13 cellular contexts compared by ENCODE assay signal in the genomic region with DNA sequence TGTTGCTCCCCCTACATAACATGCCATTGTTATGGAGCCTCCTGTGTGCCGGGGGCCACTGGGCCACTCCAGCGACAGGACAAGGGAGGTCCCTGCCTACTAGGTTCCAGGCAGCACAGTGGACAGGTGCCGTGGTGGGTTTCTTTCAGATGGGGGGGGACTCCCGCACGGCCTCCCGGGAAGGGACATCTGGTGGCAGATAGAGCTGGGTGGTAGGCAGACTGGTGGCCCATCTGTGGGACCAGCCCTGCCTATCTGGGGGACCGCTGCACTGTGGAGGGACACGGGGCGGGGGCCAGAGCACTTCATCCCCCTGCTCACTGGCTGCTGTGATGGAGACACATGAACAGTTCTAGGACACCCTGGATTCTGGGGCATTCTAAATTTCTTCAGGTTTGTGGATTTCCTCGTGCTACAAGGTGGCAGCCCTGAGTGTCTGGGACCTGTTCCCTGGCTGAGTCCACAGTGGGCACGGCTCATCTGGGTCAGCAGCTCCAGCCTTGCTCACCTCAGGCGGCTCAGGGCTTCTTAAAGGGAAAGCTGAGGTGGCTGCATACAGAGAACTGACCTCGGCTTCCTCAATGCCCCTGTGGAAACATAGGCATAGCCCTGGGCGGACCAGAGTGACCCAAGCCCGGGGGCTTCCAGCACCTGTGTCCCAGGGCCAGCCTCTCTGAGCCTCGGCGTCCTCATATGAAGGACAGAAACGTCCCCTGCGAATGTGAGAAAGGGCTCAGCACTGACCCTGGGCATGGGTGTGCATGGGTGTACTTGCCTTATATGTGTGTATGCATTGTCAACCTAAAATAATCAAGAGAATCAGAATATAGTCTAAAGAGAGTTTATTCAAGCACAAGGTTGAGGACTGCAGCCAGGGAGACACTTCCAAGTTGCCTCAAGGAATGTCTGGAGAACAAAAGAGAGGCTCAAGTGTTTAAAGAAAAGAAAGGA. TPM values are rescaled to one million over a fixed set of nuclear protein-coding genes. Genes with fewer than 3 reads are reported as not detected.
DNase-seq lines count a peak whose midpoint lies in the region; ATAC-seq and TF ChIP-seq lines count a peak whose summit lies in the region.
"Had no signal": no experiment of that assay in that cellular context is flagged by ENCODE, and none has a peak within 500 bp of the region (broad histone marks: within the 10 kb centered on the region; RNA-seq: fewer than 3 reads in every experiment).

No MANE protein-coding gene starts in this region.

- peak overlapping the region; percentile 92 to 99 (median 98) for H3K27ac Mint-ChIP-seq in CD8-positive, alpha-beta memory T cell
- peak overlapping the region; percentile 95 for H3K27ac Mint-ChIP-seq in central memory CD8-positive, alpha-beta T cell (ENCODE audit: low read depth)

- H3K4me2 ChIP-seq in OCI-LY1 (ENCODE audit: low read length) (no peak overlapping the region), neuronal stem cell (ENCODE audit: insufficient read depth, low read length, poor library complexity, severe bottlenecking) (peak overlapping the region; percentile 41)

- WGBS in neuronal stem cell (ENCODE audit: extremely low coverage in 2 of 2, insufficient read length in 2 of 2, insufficient replicate concordance in 1 of 2), 2 donors, result no CpG with 5 or more reads among the region's 19 CpGs

- peak overlapping the region; percentile 91 to 95 (median 93) for H3K4me3 Mint-ChIP-seq in CD8-positive, alpha-beta memory T cell
- H3K4me3 Mint-ChIP-seq in central memory CD8-positive, alpha-beta T cell, result peak overlapping the region; percentile 85

- peak overlapping the region; percentile 79 for H3K4ac ChIP-seq in neuronal stem cell (ENCODE audit: low read length)

- H3K36me3 Mint-ChIP-seq in CD8-positive, alpha-beta memory T cell, result peaks cover 8 to 69% (median 16%) of the 10 kb centered on the region in 3 donors
- H3K36me3 Mint-ChIP-seq in central memory CD8-positive, alpha-beta T cell (ENCODE audit: insufficient read depth), result peaks cover 43% of the 10 kb centered on the region

- no peaks in the 10 kb centered on the region for H3K27me3 Mint-ChIP-seq in CD8-positive, alpha-beta memory T cell
- no peaks in the 10 kb centered on the region for H3K27me3 Mint-ChIP-seq in central memory CD8-positive, alpha-beta T cell

- POLR2A ChIA-PET in CD8-positive, alpha-beta memory T cell (lab: Charles Lee), result interaction anchor here (1.2 kb wide), 1 partner anchor 55 kb away, joined by 3 read pairs; no protein-coding TSS in a partner anchor

- no peaks in the 10 kb centered on the region for H4K20me1 ChIP-seq in OCI-LY1 (ENCODE audit: insufficient read depth, low read length)

- H2AFZ ChIP-seq in OCI-LY1 (ENCODE audit: low read length), result no peak overlapping the region
- H2AFZ ChIP-seq in neuronal stem cell (ENCODE audit: low read length), result peak overlapping the region; percentile 55

- H3K36me3 ChIP-seq in CD8-positive, alpha-beta memory T cell (ENCODE audit: insufficient read depth, low read length), result peaks cover 5% of the 10 kb centered on the region
- H3K36me3 ChIP-seq in OCI-LY1 (ENCODE audit: insufficient read depth, low read length) (peaks cover 4% of the 10 kb centered on the region; the same call in 1 of the 2 replicates), neuronal stem cell (replicated peaks in 1 of 2; ENCODE audit: control insufficient read depth in 2 of 2, insufficient read depth in 2 of 2, low read length in 2 of 2) (no peaks in the 10 kb centered on the region)
- H3K36me3 ChIP-seq: WERI-Rb-1 had no signal

- peak overlapping the region; percentile 72 for H2BK120ac ChIP-seq in neuronal stem cell (ENCODE audit: low read depth, low read length)

- intact Hi-C loops in Right ventricle myocardium inferior (cut with DNase I), result no loop called here

- no peak for ATAC-seq in central memory CD8-positive, alpha-beta T cell (replicated peaks; ENCODE audit: extremely low read depth, poor library complexity, severe bottlenecking)
- no peak for ATAC-seq in GM18861 (IDR thresholded peaks at IDR 0.05; ENCODE audit: unreplicated experiment)
- ATAC-seq in GM21381 (IDR thresholded peaks at IDR 0.05; ENCODE audit: unreplicated experiment), result no peak
- ATAC-seq in HG02870 (IDR thresholded peaks at IDR 0.05; ENCODE audit: unreplicated experiment), result no peak
- ATAC-seq in Right ventricle myocardium inferior, result no peak

- peak overlapping the region; percentile 94 for H2BK5ac ChIP-seq in neuronal stem cell (ENCODE audit: low read length)

- no peak overlapping the region for H4K91ac ChIP-seq in neuronal stem cell (ENCODE audit: low read depth, low read length, poor library complexity)

- H2AK5ac ChIP-seq in neuronal stem cell (ENCODE audit: low read depth, low read length), result peak overlapping the region; percentile 97

- H3K9ac ChIP-seq in OCI-LY1 (ENCODE audit: low read length) (no peak overlapping the region), neuronal stem cell (ENCODE audit: low read depth, low read length, poor library complexity) (peak overlapping the region; percentile 1)

- H3K79me2 ChIP-seq in OCI-LY1 (ENCODE audit: insufficient read depth, low read length), result peaks cover 30% of the 10 kb centered on the region

- no peaks in the 10 kb centered on the region for H3K9me2 ChIP-seq in OCI-LY1 (ENCODE audit: low read depth, low read length)

- CTCF ChIA-PET in CD8-positive, alpha-beta memory T cell (lab: Charles Lee), result no interaction called here

- no peaks in the 10 kb centered on the region for H3K79me1 ChIP-seq in neuronal stem cell (ENCODE audit: low read depth, low read length)

- H3K27me3 ChIP-seq in CD8-positive, alpha-beta memory T cell (ENCODE audit: insufficient read depth, low read length, poor library complexity, severe bottlenecking), result no peaks in the 10 kb centered on the region
- no peaks in the 10 kb centered on the region for H3K27me3 ChIP-seq in OCI-LY1 (ENCODE audit: insufficient read depth, low read length)
- no peaks in the 10 kb centered on the region for H3K27me3 ChIP-seq in neuronal stem cell (ENCODE audit: control insufficient read depth in 3 of 3, insufficient read depth in 3 of 3, low read depth in 1 of 3, low read length in 3 of 3)

- no peaks in the 10 kb centered on the region for H3F3A ChIP-seq in OCI-LY1 (ENCODE audit: insufficient read depth, low read length)

- H3K4me1 Mint-ChIP-seq in CD8-positive, alpha-beta memory T cell, result peaks cover 80 to 86% (median 80%) of the 10 kb centered on the region in 3 donors
- H3K4me1 Mint-ChIP-seq in central memory CD8-positive, alpha-beta T cell, result peaks cover 98% of the 10 kb centered on the region

- peak overlapping the region; percentile 73 for H3K4me3 ChIP-seq in CD8-positive, alpha-beta memory T cell (ENCODE audit: low read length)
- no peak overlapping the region for H3K4me3 ChIP-seq in OCI-LY1 (ENCODE audit: low read depth, low read length, poor library complexity, severe bottlenecking)
- no peak overlapping the region for H3K4me3 ChIP-seq in neuronal stem cell (ENCODE audit: low read length in 2 of 2)

- H3K9me3 ChIP-seq in CD8-positive, alpha-beta memory T cell (ENCODE audit: low read length), result no peaks in the 10 kb centered on the region
- no peaks in the 10 kb centered on the region for H3K9me3 ChIP-seq in OCI-LY1 (ENCODE audit: low read length)
- H3K9me3 ChIP-seq in neuronal stem cell (replicated peaks in 1 of 2; ENCODE audit: control insufficient read depth in 2 of 2, insufficient read depth in 1 of 2, low read depth in 1 of 2, low read length in 2 of 2), result no peaks in the 10 kb centered on the region

- TF ChIP-seq CTCF in OCI-LY1 (IDR thresholded peaks at IDR 0.05; ENCODE audit: low read length), result no peak

- H3K27ac ChIP-seq in CD8-positive, alpha-beta memory T cell (ENCODE audit: low read depth, low read length), result peak overlapping the region; percentile 19
- H3K27ac ChIP-seq in OCI-LY1 (ENCODE audit: low read depth, low read length, poor library complexity, severe bottlenecking) (peak overlapping the region; percentile 36), neuronal stem cell (replicated peaks; ENCODE audit: low read length) (peak overlapping the region; percentile 84)
- H3K27ac ChIP-seq: WERI-Rb-1 had no signal

- H3K4me1 ChIP-seq in CD8-positive, alpha-beta memory T cell (ENCODE audit: insufficient read depth, low read length), result peaks cover 82% of the 10 kb centered on the region
- H3K4me1 ChIP-seq in OCI-LY1 (ENCODE audit: insufficient read depth, low read length, severe bottlenecking), result peaks cover 52% of the 10 kb centered on the region
- H3K4me1 ChIP-seq in neuronal stem cell (ENCODE audit: control insufficient read depth in 2 of 2, insufficient read depth in 1 of 2, low read depth in 1 of 2, low read length in 2 of 2), result peaks cover 24 to 30% of the 10 kb centered on the region in 2 donors

- H2BK12ac ChIP-seq in neuronal stem cell (ENCODE audit: low read length), result peak overlapping the region; percentile 98

- H3K9me3 Mint-ChIP-seq in CD8-positive, alpha-beta memory T cell, result no peaks in the 10 kb centered on the region
- H3K9me3 Mint-ChIP-seq in central memory CD8-positive, alpha-beta T cell, result no peaks in the 10 kb centered on the region

- peak overlapping the region; percentile 76 for H3K23ac ChIP-seq in neuronal stem cell (ENCODE audit: low read depth, low read length, poor library complexity)

- H2BK15ac ChIP-seq in neuronal stem cell (ENCODE audit: low read length), result peak overlapping the region; percentile 81

- H4K8ac ChIP-seq in neuronal stem cell (ENCODE audit: low read depth, low read length), result no peak overlapping the region

- DNase-seq in CD8-positive, alpha-beta memory T cell, result no peak
- DNase-seq in central memory CD8-positive, alpha-beta T cell (ENCODE audit: low spot score in 2 of 2), result no peak
- DNase-seq in neuronal stem cell (ENCODE audit: low spot score), result no peak
- DNase-seq in Right ventricle myocardium inferior (ENCODE audit: missing footprints), result no peak
- DNase-seq: Calu3, foreskin fibroblast, NCI-H1417 treated with DMSO at 0.1 percent for 48 hours, SHP77, WERI-Rb-1 had no signal

- H3K18ac ChIP-seq in neuronal stem cell (ENCODE audit: low read length), result peak overlapping the region; percentile 96

- H3K14ac ChIP-seq in neuronal stem cell (ENCODE audit: low read length), result peak overlapping the region; percentile 42

RNA-seq across cellular contexts. Expression of a gene that starts 22.5 kb away (rescaled TPM):
- total RNA-seq in CD8-positive, alpha-beta memory T cell, result 10 to 100 TPM; 54.6 to 56.5 TPM
- 134 TPM for polyA plus RNA-seq in CD8-positive, alpha-beta memory T cell
- polyA plus RNA-seq in neuronal stem cell (2013, experiment 1 of 2), result 0.47 TPM
- polyA plus RNA-seq in neuronal stem cell (2013, experiment 2 of 2), result 0.44 TPM
- total RNA-seq in Right ventricle myocardium inferior, result 3.0 TPM

Comparison
In these comparisons a context has a peak if more than half of its experiments do, and no peak if none do; other contexts are left out.
1. H3K27ac ChIP-seq: peak in every context shown above with its lines; median percentile 84 in neuronal stem cell; 36 in OCI-LY1; 19 in CD8-positive, alpha-beta memory T cell.
2. RNA of a gene that starts 22.5 kb away (total RNA-seq): 54.6 to 56.5 TPM in CD8-positive, alpha-beta memory T cell; 3.0 TPM in Right ventricle myocardium inferior (single experiment); every median in the first group is over 10 times any median in the second.